Comparison of ENCODE assay signal across 2 cellular contexts in the genomic region with DNA sequence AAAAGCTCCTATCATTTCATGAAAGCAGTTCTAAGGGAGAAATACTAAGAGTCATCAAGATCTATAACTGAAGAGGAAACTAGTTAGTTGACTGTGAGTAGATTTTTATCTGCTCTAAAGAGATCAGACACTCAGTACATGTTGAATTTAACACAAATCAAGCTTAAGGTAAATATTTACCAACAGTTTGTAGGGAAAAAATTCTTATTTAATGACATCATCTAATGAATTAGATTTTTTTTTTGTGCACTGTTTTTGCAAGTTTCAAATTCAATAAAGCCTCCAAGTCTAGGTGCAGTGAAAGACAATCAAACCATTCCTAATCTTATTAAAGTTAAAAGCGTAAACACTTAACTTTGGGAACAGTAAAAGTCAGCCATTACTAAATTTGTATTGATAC.
TF ChIP-seq lines count a peak whose summit lies in the region.

No MANE protein-coding gene starts in this region.

TF ChIP-seq in HepG2, 621 proteins besides CTCF, POLR2A, EP300 and RAD21:
- TF ChIP-seq, protein P1, sequence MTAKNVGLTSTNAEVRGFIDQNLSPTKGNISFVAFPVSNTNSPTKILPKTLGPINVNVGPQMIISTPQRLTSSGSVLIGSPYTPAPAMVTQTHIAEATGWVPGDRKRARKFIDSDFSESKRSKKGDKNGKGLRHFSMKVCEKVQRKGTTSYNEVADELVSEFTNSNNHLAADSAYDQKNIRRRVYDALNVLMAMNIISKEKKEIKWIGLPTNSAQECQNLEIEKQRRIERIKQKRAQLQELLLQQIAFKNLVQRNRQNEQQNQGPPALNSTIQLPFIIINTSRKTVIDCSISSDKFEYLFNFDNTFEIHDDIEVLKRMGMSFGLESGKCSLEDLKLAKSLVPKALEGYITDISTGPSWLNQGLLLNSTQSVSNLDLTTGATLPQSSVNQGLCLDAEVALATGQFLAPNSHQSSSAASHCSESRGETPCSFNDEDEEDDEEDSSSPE (CRISPR knock-in tag; IDR thresholded peaks at IDR 0.05): no peak
- TF ChIP-seq SRSF4 (IDR thresholded peaks at IDR 0.05; ENCODE audit: low read depth, low read length, poor library complexity, severe bottlenecking) (no peak), ATF7 (IDR thresholded peaks at IDR 0.05) (peak; percentile 97), ATF7 (CRISPR knock-in tag; IDR thresholded peaks at IDR 0.05) (no peak), ZNF776 (CRISPR knock-in tag; IDR thresholded peaks at IDR 0.05) (no peak), ZNF136 (CRISPR knock-in tag; IDR thresholded peaks at IDR 0.05; ENCODE audit: low read depth) (no peak), KDM5A (IDR thresholded peaks at IDR 0.05; ENCODE audit: borderline replicate concordance, low read length) (no peak)
- TF ChIP-seq, protein P2, sequence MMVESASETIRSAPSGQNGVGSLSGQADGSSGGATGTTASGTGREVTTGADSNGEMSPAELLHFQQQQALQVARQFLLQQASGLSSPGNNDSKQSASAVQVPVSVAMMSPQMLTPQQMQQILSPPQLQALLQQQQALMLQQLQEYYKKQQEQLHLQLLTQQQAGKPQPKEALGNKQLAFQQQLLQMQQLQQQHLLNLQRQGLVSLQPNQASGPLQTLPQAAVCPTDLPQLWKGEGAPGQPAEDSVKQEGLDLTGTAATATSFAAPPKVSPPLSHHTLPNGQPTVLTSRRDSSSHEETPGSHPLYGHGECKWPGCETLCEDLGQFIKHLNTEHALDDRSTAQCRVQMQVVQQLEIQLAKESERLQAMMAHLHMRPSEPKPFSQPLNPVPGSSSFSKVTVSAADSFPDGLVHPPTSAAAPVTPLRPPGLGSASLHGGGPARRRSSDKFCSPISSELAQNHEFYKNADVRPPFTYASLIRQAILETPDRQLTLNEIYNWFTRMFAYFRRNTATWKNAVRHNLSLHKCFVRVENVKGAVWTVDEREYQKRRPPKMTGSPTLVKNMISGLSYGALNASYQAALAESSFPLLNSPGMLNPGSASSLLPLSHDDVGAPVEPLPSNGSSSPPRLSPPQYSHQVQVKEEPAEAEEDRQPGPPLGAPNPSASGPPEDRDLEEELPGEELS (CRISPR knock-in tag; IDR thresholded peaks at IDR 0.05): no peak
- TF ChIP-seq, protein P3, sequence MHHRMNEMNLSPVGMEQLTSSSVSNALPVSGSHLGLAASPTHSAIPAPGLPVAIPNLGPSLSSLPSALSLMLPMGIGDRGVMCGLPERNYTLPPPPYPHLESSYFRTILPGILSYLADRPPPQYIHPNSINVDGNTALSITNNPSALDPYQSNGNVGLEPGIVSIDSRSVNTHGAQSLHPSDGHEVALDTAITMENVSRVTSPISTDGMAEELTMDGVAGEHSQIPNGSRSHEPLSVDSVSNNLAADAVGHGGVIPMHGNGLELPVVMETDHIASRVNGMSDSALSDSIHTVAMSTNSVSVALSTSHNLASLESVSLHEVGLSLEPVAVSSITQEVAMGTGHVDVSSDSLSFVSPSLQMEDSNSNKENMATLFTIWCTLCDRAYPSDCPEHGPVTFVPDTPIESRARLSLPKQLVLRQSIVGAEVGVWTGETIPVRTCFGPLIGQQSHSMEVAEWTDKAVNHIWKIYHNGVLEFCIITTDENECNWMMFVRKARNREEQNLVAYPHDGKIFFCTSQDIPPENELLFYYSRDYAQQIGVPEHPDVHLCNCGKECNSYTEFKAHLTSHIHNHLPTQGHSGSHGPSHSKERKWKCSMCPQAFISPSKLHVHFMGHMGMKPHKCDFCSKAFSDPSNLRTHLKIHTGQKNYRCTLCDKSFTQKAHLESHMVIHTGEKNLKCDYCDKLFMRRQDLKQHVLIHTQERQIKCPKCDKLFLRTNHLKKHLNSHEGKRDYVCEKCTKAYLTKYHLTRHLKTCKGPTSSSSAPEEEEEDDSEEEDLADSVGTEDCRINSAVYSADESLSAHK (CRISPR knock-in tag; IDR thresholded peaks at IDR 0.05; ENCODE audit: borderline replicate concordance): no peak
- TF ChIP-seq, protein P4, sequence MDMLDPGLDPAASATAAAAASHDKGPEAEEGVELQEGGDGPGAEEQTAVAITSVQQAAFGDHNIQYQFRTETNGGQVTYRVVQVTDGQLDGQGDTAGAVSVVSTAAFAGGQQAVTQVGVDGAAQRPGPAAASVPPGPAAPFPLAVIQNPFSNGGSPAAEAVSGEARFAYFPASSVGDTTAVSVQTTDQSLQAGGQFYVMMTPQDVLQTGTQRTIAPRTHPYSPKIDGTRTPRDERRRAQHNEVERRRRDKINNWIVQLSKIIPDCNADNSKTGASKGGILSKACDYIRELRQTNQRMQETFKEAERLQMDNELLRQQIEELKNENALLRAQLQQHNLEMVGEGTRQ (IDR thresholded peaks at IDR 0.05; ENCODE audit: low read depth, low read length): no peak
- TF ChIP-seq, protein P4 (CRISPR knock-in tag; IDR thresholded peaks at IDR 0.05; ENCODE audit: borderline replicate concordance): no peak

TF ChIP-seq in neural cell, 6 proteins besides CTCF, POLR2A, EP300 and RAD21 (continued from another document):
- TF ChIP-seq, protein P5, sequence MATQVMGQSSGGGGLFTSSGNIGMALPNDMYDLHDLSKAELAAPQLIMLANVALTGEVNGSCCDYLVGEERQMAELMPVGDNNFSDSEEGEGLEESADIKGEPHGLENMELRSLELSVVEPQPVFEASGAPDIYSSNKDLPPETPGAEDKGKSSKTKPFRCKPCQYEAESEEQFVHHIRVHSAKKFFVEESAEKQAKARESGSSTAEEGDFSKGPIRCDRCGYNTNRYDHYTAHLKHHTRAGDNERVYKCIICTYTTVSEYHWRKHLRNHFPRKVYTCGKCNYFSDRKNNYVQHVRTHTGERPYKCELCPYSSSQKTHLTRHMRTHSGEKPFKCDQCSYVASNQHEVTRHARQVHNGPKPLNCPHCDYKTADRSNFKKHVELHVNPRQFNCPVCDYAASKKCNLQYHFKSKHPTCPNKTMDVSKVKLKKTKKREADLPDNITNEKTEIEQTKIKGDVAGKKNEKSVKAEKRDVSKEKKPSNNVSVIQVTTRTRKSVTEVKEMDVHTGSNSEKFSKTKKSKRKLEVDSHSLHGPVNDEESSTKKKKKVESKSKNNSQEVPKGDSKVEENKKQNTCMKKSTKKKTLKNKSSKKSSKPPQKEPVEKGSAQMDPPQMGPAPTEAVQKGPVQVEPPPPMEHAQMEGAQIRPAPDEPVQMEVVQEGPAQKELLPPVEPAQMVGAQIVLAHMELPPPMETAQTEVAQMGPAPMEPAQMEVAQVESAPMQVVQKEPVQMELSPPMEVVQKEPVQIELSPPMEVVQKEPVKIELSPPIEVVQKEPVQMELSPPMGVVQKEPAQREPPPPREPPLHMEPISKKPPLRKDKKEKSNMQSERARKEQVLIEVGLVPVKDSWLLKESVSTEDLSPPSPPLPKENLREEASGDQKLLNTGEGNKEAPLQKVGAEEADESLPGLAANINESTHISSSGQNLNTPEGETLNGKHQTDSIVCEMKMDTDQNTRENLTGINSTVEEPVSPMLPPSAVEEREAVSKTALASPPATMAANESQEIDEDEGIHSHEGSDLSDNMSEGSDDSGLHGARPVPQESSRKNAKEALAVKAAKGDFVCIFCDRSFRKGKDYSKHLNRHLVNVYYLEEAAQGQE (IDR thresholded peaks at IDR 0.05; ENCODE audit: borderline replicate concordance): no peak
- TF ChIP-seq EZH2 (IDR thresholded peaks at IDR 0.05; ENCODE audit: borderline replicate concordance, insufficient read depth, low read length, poor library complexity, severe bottlenecking): no peak
- no peak for TF ChIP-seq TAF1 (IDR thresholded peaks at IDR 0.05; ENCODE audit: low read depth)
- TF ChIP-seq MXI1 (conservative IDR thresholded peaks at IDR 0.05; ENCODE audit: poor library complexity, severe bottlenecking): no peak
